1 cellular context compared by ENCODE assay signal in the genomic region with DNA sequence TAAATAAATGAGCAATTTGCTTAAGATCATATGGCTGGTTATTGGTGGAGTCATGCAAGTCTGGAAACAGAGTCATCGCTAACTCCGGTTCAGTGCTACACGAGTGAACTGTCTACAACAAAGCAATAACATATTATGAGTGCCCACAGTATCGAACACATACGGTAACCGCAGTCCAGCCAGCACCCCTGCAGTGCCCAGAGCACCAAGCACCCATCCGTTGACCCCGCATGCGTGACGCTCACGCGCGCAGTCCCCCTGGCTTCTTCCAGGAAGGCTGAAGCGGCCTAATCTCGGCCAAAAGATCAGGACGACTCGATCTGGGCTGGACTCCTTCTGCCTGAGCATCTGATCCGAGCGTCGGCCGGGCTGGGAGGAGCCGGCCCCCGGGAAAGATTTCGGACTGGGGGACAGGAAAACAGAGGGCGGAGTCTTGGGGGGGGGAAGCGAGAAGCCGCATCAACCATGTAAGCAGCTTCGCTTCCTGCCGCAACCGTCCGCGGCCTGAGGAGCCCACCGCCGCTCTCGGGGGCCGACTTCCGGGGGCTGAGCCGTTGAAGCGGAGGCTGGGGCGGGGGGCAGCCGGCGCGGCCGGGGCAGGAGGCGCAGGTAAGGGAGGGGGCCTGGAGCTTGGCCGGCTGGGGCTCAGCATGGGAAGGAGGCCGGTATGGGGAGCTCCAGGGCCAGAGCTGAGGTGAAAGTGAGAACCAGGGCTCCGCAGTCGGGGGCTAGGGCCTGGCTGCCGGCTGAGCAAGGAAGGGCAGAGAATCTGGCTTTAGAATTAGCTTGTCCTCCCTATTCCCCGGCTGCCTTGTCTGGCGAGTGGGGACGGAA.
TF ChIP-seq lines count a peak whose summit lies in the region.

A gene with protein sequence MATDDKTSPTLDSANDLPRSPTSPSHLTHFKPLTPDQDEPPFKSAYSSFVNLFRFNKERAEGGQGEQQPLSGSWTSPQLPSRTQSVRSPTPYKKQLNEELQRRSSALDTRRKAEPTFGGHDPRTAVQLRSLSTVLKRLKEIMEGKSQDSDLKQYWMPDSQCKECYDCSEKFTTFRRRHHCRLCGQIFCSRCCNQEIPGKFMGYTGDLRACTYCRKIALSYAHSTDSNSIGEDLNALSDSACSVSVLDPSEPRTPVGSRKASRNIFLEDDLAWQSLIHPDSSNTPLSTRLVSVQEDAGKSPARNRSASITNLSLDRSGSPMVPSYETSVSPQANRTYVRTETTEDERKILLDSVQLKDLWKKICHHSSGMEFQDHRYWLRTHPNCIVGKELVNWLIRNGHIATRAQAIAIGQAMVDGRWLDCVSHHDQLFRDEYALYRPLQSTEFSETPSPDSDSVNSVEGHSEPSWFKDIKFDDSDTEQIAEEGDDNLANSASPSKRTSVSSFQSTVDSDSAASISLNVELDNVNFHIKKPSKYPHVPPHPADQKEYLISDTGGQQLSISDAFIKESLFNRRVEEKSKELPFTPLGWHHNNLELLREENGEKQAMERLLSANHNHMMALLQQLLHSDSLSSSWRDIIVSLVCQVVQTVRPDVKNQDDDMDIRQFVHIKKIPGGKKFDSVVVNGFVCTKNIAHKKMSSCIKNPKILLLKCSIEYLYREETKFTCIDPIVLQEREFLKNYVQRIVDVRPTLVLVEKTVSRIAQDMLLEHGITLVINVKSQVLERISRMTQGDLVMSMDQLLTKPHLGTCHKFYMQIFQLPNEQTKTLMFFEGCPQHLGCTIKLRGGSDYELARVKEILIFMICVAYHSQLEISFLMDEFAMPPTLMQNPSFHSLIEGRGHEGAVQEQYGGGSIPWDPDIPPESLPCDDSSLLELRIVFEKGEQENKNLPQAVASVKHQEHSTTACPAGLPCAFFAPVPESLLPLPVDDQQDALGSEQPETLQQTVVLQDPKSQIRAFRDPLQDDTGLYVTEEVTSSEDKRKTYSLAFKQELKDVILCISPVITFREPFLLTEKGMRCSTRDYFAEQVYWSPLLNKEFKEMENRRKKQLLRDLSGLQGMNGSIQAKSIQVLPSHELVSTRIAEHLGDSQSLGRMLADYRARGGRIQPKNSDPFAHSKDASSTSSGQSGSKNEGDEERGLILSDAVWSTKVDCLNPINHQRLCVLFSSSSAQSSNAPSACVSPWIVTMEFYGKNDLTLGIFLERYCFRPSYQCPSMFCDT (N-terminal part only) (plus strand): TSS at position 449 of the 834 bp plus-strand sequence. CDS start 5,265 bp downstream, outside the sequence.

TF ChIP-seq in SK-N-SH, 30 proteins besides CTCF, POLR2A, EP300 and RAD21 (continued from another document):
- TF ChIP-seq, protein P1, sequence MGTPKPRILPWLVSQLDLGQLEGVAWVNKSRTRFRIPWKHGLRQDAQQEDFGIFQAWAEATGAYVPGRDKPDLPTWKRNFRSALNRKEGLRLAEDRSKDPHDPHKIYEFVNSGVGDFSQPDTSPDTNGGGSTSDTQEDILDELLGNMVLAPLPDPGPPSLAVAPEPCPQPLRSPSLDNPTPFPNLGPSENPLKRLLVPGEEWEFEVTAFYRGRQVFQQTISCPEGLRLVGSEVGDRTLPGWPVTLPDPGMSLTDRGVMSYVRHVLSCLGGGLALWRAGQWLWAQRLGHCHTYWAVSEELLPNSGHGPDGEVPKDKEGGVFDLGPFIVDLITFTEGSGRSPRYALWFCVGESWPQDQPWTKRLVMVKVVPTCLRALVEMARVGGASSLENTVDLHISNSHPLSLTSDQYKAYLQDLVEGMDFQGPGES (IDR thresholded peaks at IDR 0.05; ENCODE audit: low read depth, low read length), result no peak
- no peak for TF ChIP-seq FOXJ3 (CRISPR knock-in tag; IDR thresholded peaks at IDR 0.05)
- peak; percentile 63 for TF ChIP-seq GABPA (IDR thresholded peaks at IDR 0.05; ENCODE audit: low read depth)
- no peak for TF ChIP-seq SMC3 (IDR thresholded peaks at IDR 0.05; ENCODE audit: low read depth, low read length)
- TF ChIP-seq, protein P2, sequence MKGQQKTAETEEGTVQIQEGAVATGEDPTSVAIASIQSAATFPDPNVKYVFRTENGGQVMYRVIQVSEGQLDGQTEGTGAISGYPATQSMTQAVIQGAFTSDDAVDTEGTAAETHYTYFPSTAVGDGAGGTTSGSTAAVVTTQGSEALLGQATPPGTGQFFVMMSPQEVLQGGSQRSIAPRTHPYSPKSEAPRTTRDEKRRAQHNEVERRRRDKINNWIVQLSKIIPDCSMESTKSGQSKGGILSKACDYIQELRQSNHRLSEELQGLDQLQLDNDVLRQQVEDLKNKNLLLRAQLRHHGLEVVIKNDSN (IDR thresholded peaks at IDR 0.05; ENCODE audit: borderline replicate concordance, low read depth), result peak; percentile 90
- TF ChIP-seq JUND (IDR thresholded peaks at IDR 0.05), result no peak
- TF ChIP-seq, protein P3, sequence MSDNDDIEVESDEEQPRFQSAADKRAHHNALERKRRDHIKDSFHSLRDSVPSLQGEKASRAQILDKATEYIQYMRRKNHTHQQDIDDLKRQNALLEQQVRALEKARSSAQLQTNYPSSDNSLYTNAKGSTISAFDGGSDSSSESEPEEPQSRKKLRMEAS (IDR thresholded peaks at IDR 0.05; ENCODE audit: low read depth), result peak; percentile 88; the same call in 1 of the 2 replicates
- TF ChIP-seq, protein P4, sequence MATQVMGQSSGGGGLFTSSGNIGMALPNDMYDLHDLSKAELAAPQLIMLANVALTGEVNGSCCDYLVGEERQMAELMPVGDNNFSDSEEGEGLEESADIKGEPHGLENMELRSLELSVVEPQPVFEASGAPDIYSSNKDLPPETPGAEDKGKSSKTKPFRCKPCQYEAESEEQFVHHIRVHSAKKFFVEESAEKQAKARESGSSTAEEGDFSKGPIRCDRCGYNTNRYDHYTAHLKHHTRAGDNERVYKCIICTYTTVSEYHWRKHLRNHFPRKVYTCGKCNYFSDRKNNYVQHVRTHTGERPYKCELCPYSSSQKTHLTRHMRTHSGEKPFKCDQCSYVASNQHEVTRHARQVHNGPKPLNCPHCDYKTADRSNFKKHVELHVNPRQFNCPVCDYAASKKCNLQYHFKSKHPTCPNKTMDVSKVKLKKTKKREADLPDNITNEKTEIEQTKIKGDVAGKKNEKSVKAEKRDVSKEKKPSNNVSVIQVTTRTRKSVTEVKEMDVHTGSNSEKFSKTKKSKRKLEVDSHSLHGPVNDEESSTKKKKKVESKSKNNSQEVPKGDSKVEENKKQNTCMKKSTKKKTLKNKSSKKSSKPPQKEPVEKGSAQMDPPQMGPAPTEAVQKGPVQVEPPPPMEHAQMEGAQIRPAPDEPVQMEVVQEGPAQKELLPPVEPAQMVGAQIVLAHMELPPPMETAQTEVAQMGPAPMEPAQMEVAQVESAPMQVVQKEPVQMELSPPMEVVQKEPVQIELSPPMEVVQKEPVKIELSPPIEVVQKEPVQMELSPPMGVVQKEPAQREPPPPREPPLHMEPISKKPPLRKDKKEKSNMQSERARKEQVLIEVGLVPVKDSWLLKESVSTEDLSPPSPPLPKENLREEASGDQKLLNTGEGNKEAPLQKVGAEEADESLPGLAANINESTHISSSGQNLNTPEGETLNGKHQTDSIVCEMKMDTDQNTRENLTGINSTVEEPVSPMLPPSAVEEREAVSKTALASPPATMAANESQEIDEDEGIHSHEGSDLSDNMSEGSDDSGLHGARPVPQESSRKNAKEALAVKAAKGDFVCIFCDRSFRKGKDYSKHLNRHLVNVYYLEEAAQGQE (IDR thresholded peaks at IDR 0.05; ENCODE audit: low read depth, low read length), result no peak
- TF ChIP-seq TAF1 (IDR thresholded peaks at IDR 0.05; ENCODE audit: borderline replicate concordance, low read depth, low read length), result peak; percentile 45
- TF ChIP-seq POLR2AphosphoS5 (IDR thresholded peaks at IDR 0.05; ENCODE audit: low read depth, low read length), result peak; percentile 51; the same call in 1 of the 2 replicates
- no peak; the same call in 1 of the 2 replicates for TF ChIP-seq TCF12 (IDR thresholded peaks at IDR 0.05)
- peak; percentile 77 for TF ChIP-seq RCOR1 (IDR thresholded peaks at IDR 0.05; ENCODE audit: low read length)
- TF ChIP-seq ELF1 (IDR thresholded peaks at IDR 0.05), result peak; percentile 77
- peak; percentile 79 for TF ChIP-seq NRF1 (IDR thresholded peaks at IDR 0.05; ENCODE audit: low read depth, low read length)
- TF ChIP-seq, protein P5, sequence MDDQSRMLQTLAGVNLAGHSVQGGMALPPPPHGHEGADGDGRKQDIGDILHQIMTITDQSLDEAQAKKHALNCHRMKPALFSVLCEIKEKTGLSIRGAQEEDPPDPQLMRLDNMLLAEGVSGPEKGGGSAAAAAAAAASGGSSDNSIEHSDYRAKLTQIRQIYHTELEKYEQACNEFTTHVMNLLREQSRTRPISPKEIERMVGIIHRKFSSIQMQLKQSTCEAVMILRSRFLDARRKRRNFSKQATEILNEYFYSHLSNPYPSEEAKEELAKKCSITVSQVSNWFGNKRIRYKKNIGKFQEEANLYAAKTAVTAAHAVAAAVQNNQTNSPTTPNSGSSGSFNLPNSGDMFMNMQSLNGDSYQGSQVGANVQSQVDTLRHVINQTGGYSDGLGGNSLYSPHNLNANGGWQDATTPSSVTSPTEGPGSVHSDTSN (IDR thresholded peaks at IDR 0.05), result peak; percentile 78
- TF ChIP-seq MEF2A (IDR thresholded peaks at IDR 0.05; ENCODE audit: borderline replicate concordance, low read depth), result no peak
- TF ChIP-seq MXI1 (IDR thresholded peaks at IDR 0.05; ENCODE audit: low read depth, low read length), result peak; percentile 91
- TF ChIP-seq TEAD4 (IDR thresholded peaks at IDR 0.05; ENCODE audit: borderline replicate concordance, insufficient read depth), result no peak
- TF ChIP-seq FOSL2 (IDR thresholded peaks at IDR 0.05; ENCODE audit: borderline replicate concordance, low read depth), result no peak
- no peak for TF ChIP-seq EZH2phosphoT487 (IDR thresholded peaks at IDR 0.05; ENCODE audit: borderline replicate concordance, low read depth)
- TF ChIP-seq, protein P6, sequence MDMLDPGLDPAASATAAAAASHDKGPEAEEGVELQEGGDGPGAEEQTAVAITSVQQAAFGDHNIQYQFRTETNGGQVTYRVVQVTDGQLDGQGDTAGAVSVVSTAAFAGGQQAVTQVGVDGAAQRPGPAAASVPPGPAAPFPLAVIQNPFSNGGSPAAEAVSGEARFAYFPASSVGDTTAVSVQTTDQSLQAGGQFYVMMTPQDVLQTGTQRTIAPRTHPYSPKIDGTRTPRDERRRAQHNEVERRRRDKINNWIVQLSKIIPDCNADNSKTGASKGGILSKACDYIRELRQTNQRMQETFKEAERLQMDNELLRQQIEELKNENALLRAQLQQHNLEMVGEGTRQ (IDR thresholded peaks at IDR 0.05; ENCODE audit: borderline replicate concordance, low read depth, low read length), result 0 out of 2 replicates have a peak, but pooled peaks have one; percentile 52
- TF ChIP-seq YY1 (IDR thresholded peaks at IDR 0.05; ENCODE audit: low read depth), result peak; percentile 78
- TF ChIP-seq NFIC (IDR thresholded peaks at IDR 0.05; ENCODE audit: borderline replicate concordance), result peak; percentile 40; the same call in 1 of the 2 replicates
